In the genomic region with DNA sequence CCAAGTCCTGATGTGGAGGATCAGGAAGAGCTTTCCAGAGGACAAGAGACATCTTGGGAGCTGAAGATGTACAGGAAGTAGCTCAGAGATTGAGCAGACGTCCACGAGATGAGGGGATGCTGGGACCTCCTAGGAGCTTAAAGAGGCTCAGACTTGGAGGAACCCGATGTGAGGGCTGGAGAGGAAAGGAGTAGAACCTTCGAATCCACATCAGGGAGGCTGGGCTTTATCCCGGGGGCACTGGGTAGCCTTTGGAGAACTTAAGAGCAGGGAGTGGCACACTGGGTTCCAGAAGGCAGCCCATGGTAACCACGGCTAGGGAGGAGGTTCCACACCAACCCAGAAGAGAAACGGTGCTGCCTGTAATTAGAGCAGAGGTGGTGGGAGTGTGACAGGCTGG, we compare ENCODE assay signal across 21 cellular contexts. TPM values are rescaled to one million over a fixed set of nuclear protein-coding genes. Genes with fewer than 3 reads are reported as not detected.
A peak's percentile ranks its signal among the peaks of the same experiment; 100 is the strongest.
DNase-seq lines count a peak whose midpoint lies in the region; ATAC-seq and TF ChIP-seq lines count a peak whose summit lies in the region.
"Had no signal": no experiment of that assay in that cellular context is flagged by ENCODE, and none has a peak within 500 bp of the region (broad histone marks: within the 10 kb centered on the region; RNA-seq: fewer than 3 reads in every experiment).

No MANE protein-coding gene starts in this region.

- peaks cover 9% of the 10 kb centered on the region for H3K36me3 Mint-ChIP-seq in activated naive CD4-positive, alpha-beta T cell treated with anti-CD3 and anti-CD28 coated beads, Interleukin-2, amount 50 U/mL, for 24 hours
- H3K36me3 Mint-ChIP-seq in central memory CD8-positive, alpha-beta T cell (ENCODE audit: insufficient read depth), result peaks cover 20% of the 10 kb centered on the region
- no peaks in the 10 kb centered on the region for H3K36me3 Mint-ChIP-seq in natural killer cell

- no peak for DNase-seq in activated naive CD4-positive, alpha-beta T cell treated with Interleukin-2 at 50 U/mL for 16 hours
- no peak for DNase-seq in central memory CD8-positive, alpha-beta T cell (ENCODE audit: low spot score in 2 of 2)
- DNase-seq in natural killer cell (no peak), mesenteric fat pad (ENCODE audit: low spot score) (no peak), NCI-H2171 (lab: John Stamatoyannopoulos, UW) (no peak)
- DNase-seq: ACHN, COR-L47, DMS153, EL, H7, NCI-H1048, NCI-H1694, NCI-H2107, NCI-H345, NCI-H526 treated with DMSO at 0.1 percent for 48 hours, PC-3 had no signal

- no peaks in the 10 kb centered on the region for H3K27me3 Mint-ChIP-seq in activated naive CD4-positive, alpha-beta T cell treated with anti-CD3 and anti-CD28 coated beads, Interleukin-2, amount 50 U/mL, for 24 hours
- no peaks in the 10 kb centered on the region for H3K27me3 Mint-ChIP-seq in central memory CD8-positive, alpha-beta T cell
- H3K27me3 Mint-ChIP-seq in natural killer cell (ENCODE audit: low read depth in 2 of 2), result no peaks in the 10 kb centered on the region

- no peaks in the 10 kb centered on the region for H3K9me3 Mint-ChIP-seq in activated naive CD4-positive, alpha-beta T cell treated with anti-CD3 and anti-CD28 coated beads, Interleukin-2, amount 50 U/mL, for 24 hours
- no peaks in the 10 kb centered on the region for H3K9me3 Mint-ChIP-seq in central memory CD8-positive, alpha-beta T cell
- H3K9me3 Mint-ChIP-seq in natural killer cell, result no peaks in the 10 kb centered on the region

- ATAC-seq in central memory CD8-positive, alpha-beta T cell (replicated peaks; ENCODE audit: extremely low read depth, poor library complexity, severe bottlenecking), result peak; percentile 24
- ATAC-seq in natural killer cell, result no peak
- ATAC-seq in GM18867 (IDR thresholded peaks at IDR 0.05; ENCODE audit: unreplicated experiment), result no peak
- ATAC-seq: K562, PC-3 had no signal

- peak overlapping the region; percentile 12 for H3K4me3 Mint-ChIP-seq in activated naive CD4-positive, alpha-beta T cell treated with anti-CD3 and anti-CD28 coated beads, Interleukin-2, amount 50 U/mL, for 24 hours
- H3K4me3 Mint-ChIP-seq in central memory CD8-positive, alpha-beta T cell, result peak overlapping the region; percentile 19
- H3K4me3 Mint-ChIP-seq in natural killer cell, result no peak overlapping the region
- H3K4me3 Mint-ChIP-seq: B cell had no signal

- no peaks in the 10 kb centered on the region for H3K9me3 ChIP-seq in KOPT-K1 (ENCODE audit: insufficient read depth, low read length, poor library complexity, severe bottlenecking)

- H3K4me1 Mint-ChIP-seq in activated naive CD4-positive, alpha-beta T cell treated with anti-CD3 and anti-CD28 coated beads, Interleukin-2, amount 50 U/mL, for 24 hours, result peaks cover 95% of the 10 kb centered on the region
- peaks cover 84% of the 10 kb centered on the region for H3K4me1 Mint-ChIP-seq in central memory CD8-positive, alpha-beta T cell
- peaks cover 89 to 91% of the 10 kb centered on the region in 2 donors for H3K4me1 Mint-ChIP-seq in natural killer cell
- H3K4me1 Mint-ChIP-seq: B cell had no signal

- peaks cover 20% of the 10 kb centered on the region; the same call in 1 of the 2 replicates for H3K36me3 ChIP-seq in KOPT-K1 (ENCODE audit: insufficient read depth, low read length)

- H3K27ac ChIP-seq in KOPT-K1 (ENCODE audit: low read depth, low read length, poor library complexity, severe bottlenecking), result peak overlapping the region; percentile 5

- H3K27ac Mint-ChIP-seq in activated naive CD4-positive, alpha-beta T cell treated with anti-CD3 and anti-CD28 coated beads, Interleukin-2, amount 50 U/mL, for 24 hours, result peak overlapping the region; percentile 60
- peak overlapping the region; percentile 42 for H3K27ac Mint-ChIP-seq in central memory CD8-positive, alpha-beta T cell (ENCODE audit: low read depth)
- peak overlapping the region; percentile 76 to 89 for H3K27ac Mint-ChIP-seq in natural killer cell
- H3K27ac Mint-ChIP-seq: B cell had no signal

- no peak for TF ChIP-seq CTCF in natural killer cell (IDR thresholded peaks at IDR 0.05)

- intact Hi-C loops in natural killer cell (cut with micrococcal nuclease), result no loop called here

RNA-seq across cellular contexts. Expression of a gene that starts 10.8 kb away (rescaled TPM):
- 10 to 100 TPM; 46.5 to 69.5 (median 61.3) TPM for total RNA-seq in natural killer cell
- 0.35 TPM for total RNA-seq in mesenteric fat pad
- total RNA-seq: PC-3 had no signal

Comparison
In these comparisons a context has a peak if more than half of its experiments do, and no peak if none do; other contexts are left out.
1. RNA of a gene that starts 10.8 kb away (total RNA-seq): 46.5 to 69.5 TPM in natural killer cell; 0.35 TPM in mesenteric fat pad (single experiment); every median in the first group is over 10 times any median in the second.
2. Peak in every context shown above with its lines, with median percentiles within 50 percentile points of each other: H3K27ac Mint-ChIP-seq.